21 cellular contexts compared by ENCODE assay signal in genomic region chr11:79860336-79860735, GRCh38.
"Had no signal": no experiment of that assay in that cellular context is flagged by ENCODE, and none has a peak within 500 bp of the region (broad histone marks: within the 10 kb centered on the region; RNA-seq: fewer than 3 reads in every experiment).

No MANE protein-coding gene starts in this region.

- H3K4me3 ChIP-seq: lower lobe of right lung, thoracic aorta, uterus had no signal

- ATAC-seq: activated naive CD8-positive, alpha-beta T cell treated with anti-CD3 and anti-CD28 coated beads, Interleukin-2, amount 50 U/mL, for 24 hours; activated T-helper 17 cell treated with anti-CD3 and anti-CD28 coated beads, Interleukin-2, amount 50 U/mL, for 72 hours; effector memory CD8-positive, alpha-beta T cell; right cardiac atrium; stimulated activated naive CD8-positive, alpha-beta T cell treated with anti-CD3 and anti-CD28 coated beads, Interleukin-15, Interleukin-2, amounts not matched to agents 100 U/mL and 50 U/mL, for 24 hours had no signal

- H3K27me3 ChIP-seq: uterus had no signal

- DNase-seq: activated CD4-positive, alpha-beta memory T cell treated with anti-CD3 and anti-CD28 coated beads, Interleukin-2, amount 10 ng/mL, durations not matched to agents 7 days and 5 days; activated CD4-positive, alpha-beta T cell treated with anti-CD3 and anti-CD28 coated beads, Interleukin-2, amount 10 ng/mL, durations not matched to agents 7 days and 5 days; activated CD8-positive, alpha-beta memory T cell treated with anti-CD3 and anti-CD28 coated beads, Interleukin-2, amount 50 U/mL, for 48 hours; activated naive CD8-positive, alpha-beta T cell treated with anti-CD3 and anti-CD28 coated beads, Interleukin-2, amount 50 U/mL, for 24 hours; activated T-cell treated with anti-CD3 and anti-CD28 coated beads, Interleukin-2, amount 50 U/mL, for 24 hours; caudate nucleus; cortex of kidney; effector memory CD8-positive, alpha-beta T cell; erythroblast; hippocampal formation; immature natural killer cell; kidney; lower lobe of right lung; posterior cingulate gyrus; right cardiac atrium; stimulated activated CD4-positive, alpha-beta T cell treated with anti-CD3 and anti-CD28 coated beads, Interleukin-4, amount 100 ng/mL, for 1 hour; stimulated activated naive CD8-positive, alpha-beta T cell treated with anti-CD3 and anti-CD28 coated beads, Interleukin-15, Interleukin-2, amounts not matched to agents 100 U/mL and 50 U/mL, for 24 hours; trophoblast cell; uterus had no signal

- FAIRE-seq: kidney had no signal

- H3K27ac ChIP-seq: lower lobe of right lung, thoracic aorta, uterus had no signal

- H3K4me1 ChIP-seq: lower lobe of right lung, uterus had no signal

- H3K9me3 ChIP-seq: lower lobe of right lung, thoracic aorta, uterus had no signal

- H3K36me3 ChIP-seq: lower lobe of right lung, thoracic aorta, uterus had no signal
